13 cellular contexts compared by ENCODE assay signal in the genomic region with DNA sequence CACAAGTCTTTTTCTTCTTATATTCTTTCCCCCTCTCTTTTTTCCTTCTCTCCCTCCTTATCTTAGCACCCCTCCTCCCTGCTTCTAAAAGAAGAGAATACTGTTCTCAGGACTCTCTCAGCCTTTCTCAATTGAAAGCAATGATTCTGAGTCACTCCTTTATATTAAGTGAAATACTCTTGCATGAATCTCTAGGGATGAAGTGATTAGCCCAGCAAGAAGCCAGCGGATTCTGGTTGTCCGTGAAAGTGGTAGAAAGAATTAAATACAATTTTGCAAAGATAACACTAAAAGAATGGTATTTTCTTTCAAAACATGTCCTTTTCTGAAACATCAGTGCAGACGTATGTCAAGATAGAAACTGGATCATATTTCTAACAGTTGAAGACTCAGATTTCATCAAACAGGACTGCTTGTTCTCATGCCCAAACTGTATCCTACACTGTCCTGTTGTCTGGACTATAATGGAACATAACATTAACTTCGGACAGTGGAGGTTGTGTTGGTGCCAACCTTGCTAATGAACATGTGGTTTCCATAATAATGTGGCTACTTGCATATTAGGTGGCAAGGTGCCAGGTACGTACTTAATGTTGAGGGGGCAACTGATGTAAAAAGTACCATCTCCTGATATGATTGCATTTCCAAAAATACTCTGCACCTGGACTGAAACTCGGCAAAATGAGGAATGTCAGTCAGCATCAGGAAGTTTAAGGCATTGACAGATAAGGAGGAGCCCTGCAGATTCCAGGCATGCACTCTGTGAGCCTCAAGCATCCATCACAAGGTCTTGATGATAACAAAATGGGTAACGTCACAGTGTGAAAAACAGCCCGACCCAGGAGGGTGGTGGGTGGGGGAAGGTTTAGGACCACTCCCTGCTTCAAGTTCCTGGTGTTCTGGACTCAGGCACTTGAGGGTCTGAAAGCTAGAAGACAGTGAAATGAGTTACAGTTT.
DNase-seq lines count a peak whose midpoint lies in the region; ATAC-seq lines count a peak whose summit lies in the region.
"Had no signal": no experiment of that assay in that cellular context is flagged by ENCODE, and none has a peak within 500 bp of the region (broad histone marks: within the 10 kb centered on the region; RNA-seq: fewer than 3 reads in every experiment).

No MANE protein-coding gene starts in this region.

- DNase-seq in AG08395 (ENCODE audit: low spot score), result peak; percentile 23
- DNase-seq in NCI-H69 (lab: John Stamatoyannopoulos, UW), result peak; percentile 20
- peak; percentile 54 for DNase-seq in dedifferentiated amniotic fluid mesenchymal stem cell (ENCODE audit: extremely low spot score)
- peak; percentile 35 for DNase-seq in myocyte (ENCODE audit: low read depth)
- DNase-seq in activated CD4-positive, alpha-beta T cell treated with anti-CD3 and anti-CD28 coated beads, Interleukin-2, amount 50 U/mL, for 1 hour, result no peak
- DNase-seq: activated effector memory CD4-positive, alpha-beta T cell treated with Interleukin-2 at 50 U/mL for 16 hours; AML-193; DMS53; NCI-H446; RPMI8226 had no signal

- ATAC-seq in GM18909 (IDR thresholded peaks at IDR 0.05; ENCODE audit: poor library complexity, unreplicated experiment), result no peak
- ATAC-seq in GM19463 (IDR thresholded peaks at IDR 0.05; ENCODE audit: unreplicated experiment), result no peak
- no peak for ATAC-seq in HG02588 (IDR thresholded peaks at IDR 0.05; ENCODE audit: unreplicated experiment)
